In the genomic region with DNA sequence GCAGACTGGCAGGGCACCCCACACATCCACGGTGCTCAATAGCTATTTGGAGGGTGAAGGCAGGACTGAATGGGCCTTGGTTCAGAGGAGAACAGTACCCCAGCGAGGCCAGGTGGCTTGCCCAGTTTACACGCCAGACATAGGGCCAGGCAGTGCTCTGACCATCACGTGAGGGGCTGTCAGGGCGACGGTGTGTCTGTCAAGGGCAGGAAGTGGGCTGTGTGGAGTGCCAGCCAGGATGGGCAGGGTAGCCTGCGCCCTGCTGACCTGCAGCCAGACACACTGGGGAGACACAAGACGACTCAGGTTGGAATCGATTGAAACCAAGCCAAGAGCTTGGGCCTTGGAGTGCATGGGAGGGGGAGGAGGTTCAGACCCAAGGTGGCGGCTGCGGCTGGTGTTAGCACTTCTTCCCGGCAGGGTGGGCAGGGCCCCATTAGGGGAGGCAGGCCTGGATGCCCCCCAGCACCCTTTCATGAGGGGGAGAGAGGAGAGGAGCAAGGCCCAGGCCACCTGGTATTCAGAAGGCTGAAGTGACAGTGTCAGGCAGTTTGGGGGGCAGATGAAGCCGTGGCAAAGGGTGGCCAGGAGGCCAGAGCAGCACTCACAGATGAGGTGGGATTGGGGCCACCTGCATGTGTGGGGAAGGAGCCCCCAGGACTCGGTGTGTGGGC, we compare ENCODE assay signal across 13 cellular contexts.
DNase-seq lines count a peak whose midpoint lies in the region; ATAC-seq and TF ChIP-seq lines count a peak whose summit lies in the region.
"Had no signal": no experiment of that assay in that cellular context is flagged by ENCODE, and none has a peak within 500 bp of the region (broad histone marks: within the 10 kb centered on the region; RNA-seq: fewer than 3 reads in every experiment).

No MANE protein-coding gene starts in this region.

- no peak overlapping the region for H3K4me3 Mint-ChIP-seq in endodermal cell
- peak overlapping the region; percentile 71 for H3K4me3 Mint-ChIP-seq in nephron progenitor cell

- peaks cover 3% of the 10 kb centered on the region for H3K27me3 Mint-ChIP-seq in endodermal cell (ENCODE audit: insufficient read depth)
- no peaks in the 10 kb centered on the region for H3K27me3 Mint-ChIP-seq in nephron progenitor cell (ENCODE audit: low read depth, poor library complexity)

- H3K4me2 ChIP-seq in BLaER1, result peak overlapping the region; percentile 25; the same call in 1 of the 2 replicates

- peak; percentile 24 for DNase-seq in NCI-H2196 treated with DMSO at 0.1 percent for 48 hours (lab: John Stamatoyannopoulos, UW; ENCODE audit: unreplicated experiment)
- no peak for DNase-seq in endodermal cell
- no peak for DNase-seq in nephron progenitor cell
- DNase-seq in NOMO-1 treated with dmso at 0.1 percent for 144 hours (lab: John Stamatoyannopoulos, UW; ENCODE audit: unreplicated experiment), result no peak
- DNase-seq in NCI-H526 (lab: John Stamatoyannopoulos, UW), result no peak
- no peak for DNase-seq in stimulated activated CD4-positive, alpha-beta T cell treated with anti-CD3 and anti-CD28 coated beads, Interleukin-4, amount 100 ng/mL, for 1 hour
- DNase-seq: activated CD4-positive, CD25-positive, alpha-beta regulatory T cell; BE2C; esophagus squamous epithelium had no signal

- H3K9me3 Mint-ChIP-seq in endodermal cell (no peaks in the 10 kb centered on the region), nephron progenitor cell (no peaks in the 10 kb centered on the region)

- H3K9me3 ChIP-seq in BLaER1 (no peaks in the 10 kb centered on the region), endodermal cell (ENCODE audit: control insufficient read depth, low read length) (no peaks in the 10 kb centered on the region)
- H3K9me3 ChIP-seq: BE2C, esophagus squamous epithelium, neutrophil, SJSA1 had no signal

- H3K4me1 ChIP-seq in BLaER1 (peaks cover 85% of the 10 kb centered on the region), endodermal cell (ENCODE audit: control insufficient read depth, insufficient read depth, low read length) (peaks cover 4% of the 10 kb centered on the region)

- no peak overlapping the region for H3K4me3 ChIP-seq in BLaER1
- H3K4me3 ChIP-seq in endodermal cell (ENCODE audit: low read length), result no peak overlapping the region
- H3K4me3 ChIP-seq: esophagus squamous epithelium, SJSA1 had no signal

- H3K9ac ChIP-seq in BLaER1 (peak overlapping the region; percentile 30; the same call in 1 of the 2 replicates), endodermal cell (ENCODE audit: extremely low read depth, low read length, poor library complexity, severe bottlenecking) (no peak overlapping the region)

- H3K36me3 Mint-ChIP-seq in endodermal cell (ENCODE audit: low read depth), result peaks cover 14% of the 10 kb centered on the region
- H3K36me3 Mint-ChIP-seq in nephron progenitor cell (ENCODE audit: low read depth), result peaks cover 15% of the 10 kb centered on the region

- H3K27ac Mint-ChIP-seq in endodermal cell (no peak overlapping the region), nephron progenitor cell (peak overlapping the region; percentile 97)

- H3K27ac ChIP-seq in BLaER1, result peak overlapping the region; percentile 49
- H3K27ac ChIP-seq in endodermal cell (ENCODE audit: low read depth, low read length), result peak overlapping the region; percentile 51
- H3K27ac ChIP-seq: neutrophil, SJSA1 had no signal

- H3K4me1 Mint-ChIP-seq in endodermal cell (peaks cover 5% of the 10 kb centered on the region), nephron progenitor cell (peaks cover 90% of the 10 kb centered on the region)

- H3K36me3 ChIP-seq in BLaER1 (peaks cover 31% of the 10 kb centered on the region), endodermal cell (ENCODE audit: control insufficient read depth, insufficient read depth, low read length) (no peaks in the 10 kb centered on the region)
- H3K36me3 ChIP-seq: BE2C, esophagus squamous epithelium had no signal

- WGBS in endodermal cell (ENCODE audit: insufficient coverage in 1 of 2, insufficient read length in 1 of 2), 2 experiments, result 93 to 97% methylated on average over 9 to 14 of the region's 14 CpGs

- no peaks in the 10 kb centered on the region for H3K27me3 ChIP-seq in BLaER1
- no peaks in the 10 kb centered on the region for H3K27me3 ChIP-seq in endodermal cell (ENCODE audit: control insufficient read depth, insufficient read depth, low read length, poor library complexity, severe bottlenecking)
- H3K27me3 ChIP-seq: BE2C, esophagus squamous epithelium, neutrophil, SJSA1 had no signal

- ATAC-seq in HG02970 (IDR thresholded peaks at IDR 0.05; ENCODE audit: low FRiP score, unreplicated experiment), result no peak

- TF ChIP-seq CTCF in endodermal cell (conservative IDR thresholded peaks at IDR 0.05) (no peak), nephron progenitor cell (IDR thresholded peaks at IDR 0.05) (no peak)

- peaks cover 98% of the 10 kb centered on the region for H4K20me1 ChIP-seq in BLaER1
